9 cellular contexts compared by ENCODE assay signal in genomic region chr10:3827768-3828403, GRCh38. TPM values are rescaled to one million over a fixed set of nuclear protein-coding genes. Genes with fewer than 3 reads are reported as not detected.
DNase-seq lines count a peak whose midpoint lies in the region; ATAC-seq and TF ChIP-seq lines count a peak whose summit lies in the region.
"Had no signal": no experiment of that assay in that cellular context is flagged by ENCODE, and none has a peak within 500 bp of the region (broad histone marks: within the 10 kb centered on the region; RNA-seq: fewer than 3 reads in every experiment).

No MANE protein-coding gene starts in this region.

- no peaks in the 10 kb centered on the region for H3K79me2 ChIP-seq in GM23248 (ENCODE audit: insufficient read depth)

- peak overlapping the region; percentile 91 for H3K27ac Mint-ChIP-seq in activated CD8-positive, alpha-beta T cell treated with anti-CD3 and anti-CD28 coated beads, Interleukin-2, amount 10 ng/mL, durations not matched to agents 7 days and 5 days
- peak overlapping the region; percentile 83 to 98 (median 90) for H3K27ac Mint-ChIP-seq in immature natural killer cell

- H3K36me3 Mint-ChIP-seq in activated CD8-positive, alpha-beta T cell treated with anti-CD3 and anti-CD28 coated beads, Interleukin-2, amount 10 ng/mL, durations not matched to agents 7 days and 5 days (ENCODE audit: low read depth): no peaks in the 10 kb centered on the region
- no peaks in the 10 kb centered on the region for H3K36me3 Mint-ChIP-seq in immature natural killer cell

- 93 to 94% methylated on average over 27 of the region's 27 CpGs for WGBS in GM23248 (ENCODE audit: low coverage in 1 of 2, low lambda C conversion rate in 2 of 2, missing lambda C conversion rate in 2 of 2), 2 experiments
- WGBS in spleen, 5 donors: 94 to 98% (median 95%) methylated on average over 27 of the region's 27 CpGs

- H3K27me3 Mint-ChIP-seq in activated CD8-positive, alpha-beta T cell treated with anti-CD3 and anti-CD28 coated beads, Interleukin-2, amount 10 ng/mL, durations not matched to agents 7 days and 5 days (ENCODE audit: low read depth): no peaks in the 10 kb centered on the region
- peaks cover 0 to 3% (median 0%) of the 10 kb centered on the region in 3 donors for H3K27me3 Mint-ChIP-seq in immature natural killer cell (ENCODE audit: low read depth in 3 of 3)

- peaks cover 42% of the 10 kb centered on the region for H3K4me1 Mint-ChIP-seq in activated CD8-positive, alpha-beta T cell treated with anti-CD3 and anti-CD28 coated beads, Interleukin-2, amount 10 ng/mL, durations not matched to agents 7 days and 5 days (ENCODE audit: low read depth)
- peaks cover 21% of the 10 kb centered on the region in 2 donors for H3K4me1 Mint-ChIP-seq in immature natural killer cell

- H3K9ac ChIP-seq in GM23248: peak overlapping the region; percentile 85; the same call in 1 of the 2 replicates

- TF ChIP-seq POLR2A in spleen (IDR thresholded peaks at IDR 0.05): no peak

- peaks cover 38% of the 10 kb centered on the region for H3F3A ChIP-seq in GM23248 (ENCODE audit: insufficient read depth)

- H3K36me3 ChIP-seq in GM23248 (ENCODE audit: low read depth): no peaks in the 10 kb centered on the region
- no peaks in the 10 kb centered on the region for H3K36me3 ChIP-seq in spleen

- H3K9me3 ChIP-seq in GM23248 (ENCODE audit: low read depth): no peaks in the 10 kb centered on the region
- H3K9me3 ChIP-seq in spleen: no peaks in the 10 kb centered on the region

- H2AFZ ChIP-seq in GM23248: no peak overlapping the region

- H3K4me3 Mint-ChIP-seq in activated CD8-positive, alpha-beta T cell treated with anti-CD3 and anti-CD28 coated beads, Interleukin-2, amount 10 ng/mL, durations not matched to agents 7 days and 5 days: peak overlapping the region; percentile 59
- H3K4me3 Mint-ChIP-seq in immature natural killer cell: peak overlapping the region; percentile 80 to 87 (median 85)

- no peaks in the 10 kb centered on the region for H3K9me2 ChIP-seq in GM23248 (ENCODE audit: insufficient read depth)

- DNase-seq in GM23248 (no peak), immature natural killer cell (no peak), spleen (no peak), mesenteric fat pad (ENCODE audit: low spot score) (no peak), T1000 (lab: John Stamatoyannopoulos, UW) (no peak)
- no peak for DNase-seq in activated CD8-positive, alpha-beta T cell treated with anti-CD3 and anti-CD28 coated beads, Interleukin-2, amount 10 ng/mL, durations not matched to agents 7 days and 5 days
- DNase-seq: NCI-H1092 treated with DMSO at 0.1 percent for 48 hours had no signal

- POLR2A ChIA-PET in activated CD8-positive, alpha-beta T cell treated with anti-CD3 and anti-CD28 coated beads, Interleukin-2, amount 10 ng/mL, durations not matched to agents 7 days and 5 days (lab: Charles Lee): interaction anchor here (0.8 to 3.1 kb wide), 3 partner anchors 14 to 44 kb away, joined by 3 to 58 read pairs (median 12); partner anchors contain the start of gene KLF6

- intact Hi-C loops in spleen (cut with DNase I; ENCODE audit: low total_unique reads): no loop called here

- no peaks in the 10 kb centered on the region for H3K9me3 Mint-ChIP-seq in activated CD8-positive, alpha-beta T cell treated with anti-CD3 and anti-CD28 coated beads, Interleukin-2, amount 10 ng/mL, durations not matched to agents 7 days and 5 days (ENCODE audit: insufficient read depth)
- no peaks in the 10 kb centered on the region for H3K9me3 Mint-ChIP-seq in immature natural killer cell

- H3K4me1 ChIP-seq in GM23248 (ENCODE audit: insufficient read depth): peaks cover 46% of the 10 kb centered on the region
- H3K4me1 ChIP-seq in spleen: peaks cover 4 to 33% (median 16%) of the 10 kb centered on the region in 6 donors

- CTCF ChIA-PET in activated CD8-positive, alpha-beta T cell treated with anti-CD3 and anti-CD28 coated beads, Interleukin-2, amount 10 ng/mL, durations not matched to agents 7 days and 5 days (lab: Charles Lee): no interaction called here

- H4K20me1 ChIP-seq in GM23248 (ENCODE audit: insufficient read depth): no peaks in the 10 kb centered on the region

- H3K27ac ChIP-seq in GM23248: peak overlapping the region; percentile 83
- peak overlapping the region in 6 of 8 donors; percentile 60 to 82 (median 74) for H3K27ac ChIP-seq in spleen

- in situ Hi-C loops in GM23248 (cut with MboI): no loop called here

- no peak for TF ChIP-seq CTCF in spleen (IDR thresholded peaks at IDR 0.05 in 8 of 11, conservative IDR thresholded peaks at IDR 0.05 in 3 of 11)

- ATAC-seq in activated CD8-positive, alpha-beta T cell treated with anti-CD3 and anti-CD28 coated beads, Interleukin-2, amount 10 ng/mL, durations not matched to agents 7 days and 5 days: no peak
- ATAC-seq in GM18858 (IDR thresholded peaks at IDR 0.05; ENCODE audit: unreplicated experiment) (no peak), HG03521 (IDR thresholded peaks at IDR 0.05; ENCODE audit: unreplicated experiment) (no peak)

- H3K4me3 ChIP-seq in GM23248: peak overlapping the region; percentile 72
- peak overlapping the region in 1 of 8 donors; percentile 64 for H3K4me3 ChIP-seq in spleen

- peak overlapping the region; percentile 94 for H3K4me2 ChIP-seq in GM23248 (ENCODE audit: unreplicated experiment)

- H3K27me3 ChIP-seq in GM23248 (replicated peaks; ENCODE audit: insufficient read depth) (no peaks in the 10 kb centered on the region), spleen (replicated peaks in 1 of 7) (no peaks in the 10 kb centered on the region)

RNA-seq across cellular contexts. Expression of gene KLF6, which starts 42.9 kb away (rescaled TPM):
- 49.8 and 58.9 TPM in 2 replicates for total RNA-seq in GM23248 (2014; rRNA removed; shearing (Covaris generic))
- polyA plus RNA-seq in GM23248 (2016; fragmentation: Nextera tagmentation; extraction: Ambion mirVana) (264 and 279 TPM in 2 replicates), immature natural killer cell (100 to 1,000 TPM; 343 to 423 (median 353) TPM), spleen (10 to 100 TPM; 18.8 to 26.6 (median 19.6) TPM)
- 100 to 1,000 TPM; 208 to 215 TPM for total RNA-seq in activated CD8-positive, alpha-beta T cell treated with anti-CD3 and anti-CD28 coated beads, Interleukin-2, amount 10 ng/mL, durations not matched to agents 7 days and 5 days
- total RNA-seq in spleen (100 to 1,000 TPM in 5 of 7 donors, 10 to 100 TPM in 2; 65.0 to 211 (median 135) TPM), mesenteric fat pad (474 TPM)
